In the genomic region with DNA sequence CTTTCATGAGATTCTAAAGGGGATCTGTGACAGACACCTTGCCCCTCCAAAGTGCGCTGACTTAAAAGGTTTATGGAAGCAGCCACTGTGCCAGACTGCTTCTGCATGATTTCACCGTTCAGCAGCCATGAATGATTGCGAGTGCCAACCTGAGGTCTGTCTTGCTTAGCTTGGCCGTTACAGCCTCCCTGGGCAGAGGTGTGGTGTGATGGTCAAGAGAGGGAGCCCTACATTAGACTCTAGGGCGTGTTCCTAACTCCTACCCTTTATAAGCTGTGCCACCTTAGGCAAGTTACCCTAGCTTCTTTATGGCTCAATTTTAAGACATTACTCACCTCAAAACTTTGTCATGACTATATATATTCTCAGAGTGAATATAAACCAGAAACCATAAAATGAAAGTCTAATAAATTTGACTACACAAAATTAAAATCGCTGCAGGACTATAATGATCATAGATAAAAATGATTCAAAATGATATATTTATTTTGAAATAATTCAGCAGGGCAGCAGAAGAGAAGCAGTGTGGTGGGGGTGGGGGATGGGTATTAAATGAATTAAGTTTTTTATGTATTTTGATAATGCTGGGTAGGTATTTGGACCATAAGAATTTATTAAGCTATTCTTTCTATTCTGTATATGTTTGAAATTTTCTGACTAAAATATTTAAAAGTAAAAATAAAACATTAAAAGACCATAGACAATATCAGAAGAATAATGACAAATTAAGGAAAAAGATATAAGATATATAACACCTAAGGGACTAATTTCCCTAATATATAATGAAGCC, we compare ENCODE assay signal across 22 cellular contexts. TPM values are rescaled to one million over a fixed set of nuclear protein-coding genes. Genes with fewer than 3 reads are reported as not detected.
DNase-seq lines count a peak whose midpoint lies in the region; ATAC-seq, FAIRE-seq and TF ChIP-seq lines count a peak whose summit lies in the region.
"Had no signal": no experiment of that assay in that cellular context is flagged by ENCODE, and none has a peak within 500 bp of the region (broad histone marks: within the 10 kb centered on the region; RNA-seq: fewer than 3 reads in every experiment).

No MANE protein-coding gene starts in this region.

- WGBS in HepG2 (ENCODE audit: low lambda C conversion rate) = 8% methylated on average over 6 of the region's 6 CpGs
- WGBS in right lobe of liver (ENCODE audit: insufficient coverage, low coverage, low lambda C conversion rate, missing lambda C conversion rate) = 54% methylated on average over 5 of the region's 6 CpGs

- H3K27ac ChIP-seq in HepG2 (ENCODE audit: extremely low read length, insufficient read depth, low read length) (no peak overlapping the region), right lobe of liver (no peak overlapping the region), keratinocyte (ENCODE audit: control insufficient read depth, insufficient read depth, low read length) (no peak overlapping the region)
- H3K27ac ChIP-seq: C4-2B, HL-60, SJSA1 had no signal

- CTCF ChIA-PET in HepG2 (lab: Yijun Ruan, JAX; ENCODE audit: low intra/inter-chr PET ratio, low total read pairs) = no interaction called here

- peak; percentile 64 for ATAC-seq in HepG2
- no peak for ATAC-seq in right lobe of liver
- ATAC-seq: HCT116, Right ventricle myocardium inferior had no signal

- TF ChIP-seq EP300 in HepG2 (IDR thresholded peaks at IDR 0.05; ENCODE audit: low read depth in 2 of 2, low read length in 2 of 2) (no peak), HepG2 (CRISPR knock-in tag; IDR thresholded peaks at IDR 0.05; ENCODE audit: borderline replicate concordance) (no peak)

- H3K4me2 ChIP-seq in HepG2 (ENCODE audit: low read depth, low read length) = no peak overlapping the region
- H3K4me2 ChIP-seq in keratinocyte (ENCODE audit: control insufficient read depth, extremely low read depth, insufficient read depth, low read depth, low read length) = no peak overlapping the region

- no peak for DNase-seq in HepG2 (ENCODE audit: low spot score)
- DNase-seq in right lobe of liver = no peak
- peak; percentile 53 for DNase-seq in NCI-H774 (lab: John Stamatoyannopoulos, UW)
- no peak for DNase-seq in keratinocyte (ENCODE audit: low read depth, low spot score)
- DNase-seq in effector CD4-positive, alpha-beta T cell = no peak
- no peak for DNase-seq in OCI-M1 (lab: John Stamatoyannopoulos, UW)
- no peak for DNase-seq in activated gamma-delta T cell treated with Interleukin-2 at 50 U/mL for 16 hours
- DNase-seq: DND-41, GOT3, KBM-7, NCI-H1092 treated with DMSO at 0.1 percent for 48 hours, NCI-H1436 treated with DMSO at 0.1 percent for 48 hours, NCI-H446, NCI-H526, T-helper 1 cell had no signal

- no peaks in the 10 kb centered on the region for H3K9me3 ChIP-seq in HepG2 (ENCODE audit: low read length)
- no peaks in the 10 kb centered on the region for H3K9me3 ChIP-seq in right lobe of liver
- no peaks in the 10 kb centered on the region for H3K9me3 ChIP-seq in keratinocyte (ENCODE audit: control insufficient read depth, low read depth, low read length)
- H3K9me3 ChIP-seq: SJSA1 had no signal

- no TSS peak for BruUV-seq in HepG2 (replicated peaks; lab: Mats Ljungman, UMichigan)

- H2AFZ ChIP-seq in HepG2 (ENCODE audit: low read length) = no peak overlapping the region
- H2AFZ ChIP-seq in keratinocyte (ENCODE audit: control insufficient read depth, low read length) = peak overlapping the region; percentile 6

- H3K79me2 ChIP-seq in HepG2 (ENCODE audit: insufficient read depth, low read length) (no peaks in the 10 kb centered on the region), keratinocyte (ENCODE audit: control insufficient read depth, insufficient read depth, low read length) (no peaks in the 10 kb centered on the region)

- dilution Hi-C loops in keratinocyte (cut with MboI; ENCODE audit: extremely low pct_ligation_motif_present, low sequenced_read_pairs) = no loop called here

- intact Hi-C loops in HepG2 (cut with micrococcal nuclease; ENCODE audit: unreplicated experiment) (no loop called here), right lobe of liver (cut with DNase I) (no loop called here)

- no peaks in the 10 kb centered on the region for H3K36me3 ChIP-seq in HepG2 (replicated peaks in 1 of 2; ENCODE audit: control insufficient read depth in 1 of 2, insufficient read depth in 2 of 2, low read length in 2 of 2)
- no peaks in the 10 kb centered on the region for H3K36me3 ChIP-seq in right lobe of liver
- H3K36me3 ChIP-seq in keratinocyte (ENCODE audit: control insufficient read depth in 2 of 2, extremely low read depth in 1 of 2, insufficient read depth in 2 of 2, low read length in 2 of 2) = no peaks in the 10 kb centered on the region
- H3K36me3 ChIP-seq: SJSA1 had no signal

- TF ChIP-seq CTCF in HepG2 (CRISPR knock-in tag; IDR thresholded peaks at IDR 0.05) (no peak), right lobe of liver (IDR thresholded peaks at IDR 0.05) (no peak), keratinocyte (optimal IDR thresholded peaks at IDR 0.05 in 1 of 3, IDR thresholded peaks at IDR 0.05 in 1 of 3, conservative IDR thresholded peaks at IDR 0.05 in 1 of 3; ENCODE audit: extremely low read depth in 1 of 3, insufficient read depth in 2 of 3, low read length in 3 of 3) (peak in 1 of 3 experiments; percentile 3)

- no peaks in the 10 kb centered on the region for H3K9me1 ChIP-seq in keratinocyte (ENCODE audit: control insufficient read depth, extremely low read depth, insufficient read depth, low read length)

- H3K9ac ChIP-seq in HepG2 (ENCODE audit: insufficient read depth, low read depth, low read length) (no peak overlapping the region), keratinocyte (ENCODE audit: control insufficient read depth, extremely low read depth, insufficient read depth, low read length) (no peak overlapping the region)

- no peak for TF ChIP-seq RAD21 in HepG2 (CRISPR knock-in tag; IDR thresholded peaks at IDR 0.05)

- TF ChIP-seq POLR2A in HepG2 (IDR thresholded peaks at IDR 0.05; ENCODE audit: insufficient read depth in 1 of 2, low read depth in 2 of 2, low read length in 2 of 2) = no peak
- no peak for TF ChIP-seq POLR2A in right lobe of liver (IDR thresholded peaks at IDR 0.05)

- H3K4me1 ChIP-seq in HepG2 (ENCODE audit: insufficient read depth, low read length) (no peaks in the 10 kb centered on the region), right lobe of liver (no peaks in the 10 kb centered on the region), keratinocyte (ENCODE audit: control insufficient read depth, extremely low read depth, insufficient read depth, low read length) (no peaks in the 10 kb centered on the region)
- H3K4me1 ChIP-seq: SJSA1 had no signal

- H3K27me3 ChIP-seq in HepG2 (ENCODE audit: control insufficient read depth in 1 of 2, insufficient read depth in 2 of 2, low read length in 2 of 2) (0 out of 5 replicates have a peak, but pooled peaks cover 0 to 3% of the 10 kb centered on the region in 2 experiments), right lobe of liver (no peaks in the 10 kb centered on the region), keratinocyte (ENCODE audit: control insufficient read depth, extremely low read depth, insufficient read depth, low read length) (no peaks in the 10 kb centered on the region)

- POLR2A ChIA-PET in HepG2 (lab: Yijun Ruan, JAX) = no interaction called here

- no peak overlapping the region for H3K4me3 ChIP-seq in HepG2 (replicated peaks in 1 of 3; ENCODE audit: insufficient read depth in 1 of 3, low read depth in 2 of 3, low read length in 3 of 3)
- H3K4me3 ChIP-seq in right lobe of liver = no peak overlapping the region
- no peak overlapping the region for H3K4me3 ChIP-seq in keratinocyte (ENCODE audit: control insufficient read depth in 2 of 3, extremely low read depth in 1 of 3, insufficient read depth in 2 of 3, low read depth in 1 of 3, low read length in 3 of 3)
- H3K4me3 ChIP-seq: SJSA1 had no signal

- in situ Hi-C loops in HepG2 (cut with HindIII; ENCODE audit: extremely low pct_ligation_motif_present, low pct_unique_long_range_greater_than_20kb) = no loop called here

- no peaks in the 10 kb centered on the region for H4K20me1 ChIP-seq in HepG2 (ENCODE audit: insufficient read depth, low read length)
- H4K20me1 ChIP-seq in keratinocyte (ENCODE audit: control insufficient read depth, extremely low read depth, insufficient read depth, low read length) = no peaks in the 10 kb centered on the region

- FAIRE-seq in HepG2 (lab: Jason Lieb, UNC) (no peak), keratinocyte (lab: Jason Lieb, UNC) (no peak)
- FAIRE-seq: GM12891, RCC 7860 had no signal

RNA-seq across cellular contexts. Expression of a gene that starts 47.7 kb away (rescaled TPM):
- 48.6 and 57.3 TPM in 2 replicates for total RNA-seq in HepG2 (2016; rRNA removed; fragmentation: Illumina TruSeq; extraction: Trizol)
- 19.5 and 21.3 TPM in 2 replicates for total RNA-seq in HepG2 (2016; cell fraction: cytosol; rRNA removed; fragmentation: Illumina TruSeq; extraction: Trizol; ENCODE audit: low read depth)
- total RNA-seq in HepG2 (2016; cell fraction: insoluble cytoplasmic fraction; rRNA removed; fragmentation: Illumina TruSeq; extraction: Trizol) = 49.5 and 61.7 TPM in 2 replicates
- total RNA-seq in HepG2 (2016; cell fraction: membrane; rRNA removed; fragmentation: Illumina TruSeq; extraction: Trizol) = 30.4 and 34.4 TPM in 2 replicates
- total RNA-seq in HepG2 (2016; cell fraction: nucleus; rRNA removed; fragmentation: Illumina TruSeq; extraction: Trizol) = 106 and 109 TPM in 2 replicates
- 39.3 and 48.1 TPM in 2 replicates for polyA plus RNA-seq in HepG2 (2011; rRNA removed)
- 18.8 and 25.7 TPM in 2 replicates for polyA plus RNA-seq in HepG2 (2011; cell fraction: cytosol; rRNA removed)
- polyA plus RNA-seq in HepG2 (2011; cell fraction: nucleus; rRNA removed) = 40.5 and 42.5 TPM in 2 replicates
- polyA plus RNA-seq in HepG2 (2012) = 36.2 and 44.2 TPM in 2 replicates
- 9.9 and 10.0 TPM in 2 replicates for polyA plus RNA-seq in HepG2 (2016; cell fraction: cytosol; fragmentation: Illumina TruSeq; extraction: Trizol; ENCODE audit: low read depth)
- polyA plus RNA-seq in HepG2 (2016; cell fraction: insoluble cytoplasmic fraction; fragmentation: Illumina TruSeq; extraction: Trizol; ENCODE audit: low read depth) = 91.0 and 102 TPM in 2 replicates
- polyA plus RNA-seq in HepG2 (2016; cell fraction: membrane; fragmentation: Illumina TruSeq; extraction: Trizol; ENCODE audit: low read depth) = 17.2 and 18.0 TPM in 2 replicates
- 100 and 101 TPM in 2 replicates for polyA plus RNA-seq in HepG2 (2016; cell fraction: nucleus; fragmentation: Illumina TruSeq; extraction: Trizol; ENCODE audit: insufficient read depth, low read depth)
- 13.3 and 28.8 TPM in 2 replicates for polyA minus RNA-seq in HepG2 (2011; rRNA and poly(A)+ RNA removed; ENCODE audit: low replicate concordance)
- polyA minus RNA-seq in HepG2 (2011; cell fraction: cytosol; rRNA and poly(A)+ RNA removed) = 28.0 and 30.0 TPM in 2 replicates
- 191 and 205 TPM in 2 replicates for polyA minus RNA-seq in HepG2 (2011; cell fraction: nucleus; rRNA and poly(A)+ RNA removed)
- total RNA-seq in right lobe of liver = 10 to 100 TPM in 4 of 6 experiments, 1 to 10 TPM in 2; 8.2 to 13.4 (median 10.3) TPM
- 16.0 to 28.3 TPM (median 17.2 TPM) in 3 replicates for polyA plus RNA-seq in keratinocyte
- polyA plus RNA-seq in keratinocyte (2011; ENCODE audit: low read depth) = 63.5 TPM
- polyA plus RNA-seq in keratinocyte (2011; cell fraction: cytosol; rRNA removed) = 11.0 and 20.7 TPM in 2 replicates
- 17.1 and 24.7 TPM in 2 replicates for polyA plus RNA-seq in keratinocyte (2011; cell fraction: nucleus; rRNA removed)
- polyA plus RNA-seq in keratinocyte (2012; ENCODE audit: low replicate concordance) = 11.7 and 26.1 TPM in 2 replicates
- 5.1 to 14.5 TPM (median 9.5 TPM) in 3 replicates for polyA minus RNA-seq in keratinocyte
- polyA minus RNA-seq in keratinocyte (2011; cell fraction: cytosol; rRNA and poly(A)+ RNA removed) = 7.1 TPM
- polyA minus RNA-seq in keratinocyte (2011; cell fraction: nucleus; rRNA and poly(A)+ RNA removed) = 5.4 and 8.8 TPM in 2 replicates
